ENCODE assay signal across 8 cellular contexts in the genomic region with DNA sequence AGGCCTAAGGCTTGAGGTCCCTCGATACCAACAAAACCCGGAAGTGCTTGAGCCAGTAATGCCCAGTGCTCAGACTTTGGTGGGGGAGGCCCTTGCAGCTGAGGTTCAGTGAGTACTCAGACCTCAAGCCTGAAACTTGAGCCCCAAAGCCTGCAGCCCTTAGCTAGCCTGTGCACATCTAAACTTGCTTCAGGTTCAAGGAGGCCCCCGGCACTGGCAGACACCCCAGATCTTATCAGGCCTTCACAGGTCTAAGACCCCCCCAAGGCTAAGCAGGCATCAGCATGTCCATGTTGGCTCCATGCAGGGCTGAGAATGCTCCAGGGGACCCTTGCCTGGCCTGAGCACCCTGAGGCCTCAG. TPM values are rescaled to one million over a fixed set of nuclear protein-coding genes. Genes with fewer than 3 reads are reported as not detected.
DNase-seq lines count a peak whose midpoint lies in the region; ATAC-seq and TF ChIP-seq lines count a peak whose summit lies in the region.

No MANE protein-coding gene starts in this region.

- H3K36me3 ChIP-seq in heart right ventricle: peaks cover 0 to 51% (median 25%) of the 10 kb centered on the region in 9 donors
- H3K36me3 ChIP-seq in vagina: peaks cover 0 to 42% of the 10 kb centered on the region in 2 donors

- WGBS in heart right ventricle, 2 donors: 41 to 55% methylated on average over 3 of the region's 3 CpGs
- 23 to 45% (median 26%) methylated on average over 3 of the region's 3 CpGs for WGBS in adipose tissue, 3 donors

- peaks cover 17 to 49% (median 39%) of the 10 kb centered on the region in 9 donors for H3K4me1 ChIP-seq in heart right ventricle
- H3K4me1 ChIP-seq in vagina: peaks cover 60% of the 10 kb centered on the region

- H3K9me3 Mint-ChIP-seq in memory B cell: no peaks in the 10 kb centered on the region

- H3K36me3 Mint-ChIP-seq in memory B cell: peaks cover 16% of the 10 kb centered on the region

- TF ChIP-seq POLR2A in vagina (IDR thresholded peaks at IDR 0.05): no peak

- peaks cover 29% of the 10 kb centered on the region for H3K4me1 Mint-ChIP-seq in memory B cell

- H3K9me3 ChIP-seq in heart right ventricle: no peaks in the 10 kb centered on the region
- H3K9me3 ChIP-seq in vagina: no peaks in the 10 kb centered on the region

- H3K27ac Mint-ChIP-seq in memory B cell: peak overlapping the region; percentile 77

- ATAC-seq in heart right ventricle: peak in 1 of 8 donors; percentile 0
- no peak for ATAC-seq in memory B cell (ENCODE audit: low read depth)
- no peak for ATAC-seq in HG03108 (IDR thresholded peaks at IDR 0.05; ENCODE audit: unreplicated experiment)
- ATAC-seq in HG02571 (IDR thresholded peaks at IDR 0.05; ENCODE audit: unreplicated experiment): no peak

- DNase-seq in heart right ventricle (peak in 1 of 2 donors; percentile 17), cardiac septum (ENCODE audit: low spot score) (no peak), memory B cell (ENCODE audit: low spot score in 2 of 2) (no peak), vagina (ENCODE audit: extremely low spot score in 2 of 2) (no peak), KBM-7 (no peak)

- intact Hi-C loops in heart right ventricle (cut with DNase I) (loop anchor here in 2 of 10 donors (2.0 kb wide), 1 partner anchor 15 kb away; no protein-coding TSS in a partner anchor), cardiac septum (cut with DNase I) (loop anchor here (2.0 kb wide), 1 partner anchor 15 kb away; no protein-coding TSS in a partner anchor), vagina (cut with DNase I) (no loop called here)

- peak overlapping the region; percentile 94 for H3K4me3 Mint-ChIP-seq in memory B cell

- TF ChIP-seq CTCF in heart right ventricle (IDR thresholded peaks at IDR 0.05) (no peak), vagina (IDR thresholded peaks at IDR 0.05) (no peak)

- peak overlapping the region; percentile 83 to 98 (median 93) for H3K27ac ChIP-seq in heart right ventricle
- H3K27ac ChIP-seq in adipose tissue (ENCODE audit: low read depth, low read length): peak overlapping the region; percentile 71
- peak overlapping the region; percentile 97 for H3K27ac ChIP-seq in vagina

- H3K4me3 ChIP-seq in heart right ventricle (peak overlapping the region in 7 of 10 donors; percentile 12 to 99 (median 87)), vagina (peak overlapping the region; percentile 99 to 100)

- in situ Hi-C loops in KBM-7 (cut with MboI; ENCODE audit: low pct_unique_long_range_greater_than_20kb, low sequenced_read_pairs): no loop called here

- H3K27me3 Mint-ChIP-seq in memory B cell: no peaks in the 10 kb centered on the region

- no peaks in the 10 kb centered on the region for H3K27me3 ChIP-seq in heart right ventricle
- no peaks in the 10 kb centered on the region for H3K27me3 ChIP-seq in vagina

RNA-seq across cellular contexts. Expression of gene CASTOR1, which starts 1.0 kb away (rescaled TPM):
- total RNA-seq in heart right ventricle (1 to 10 TPM; 2.8 to 7.9 (median 5.4) TPM), cardiac septum (5.0 TPM), vagina (51.8 TPM)
- polyA plus RNA-seq in heart right ventricle (10 to 100 TPM; 13.9 to 14.7 TPM), adipose tissue (10 to 100 TPM in 2 of 3 donors, 1 to 10 TPM in 1; 8.7 to 27.3 (median 19.3) TPM)

RNA-seq across cellular contexts. Expression of gene OSM, which starts 23.6 kb away (rescaled TPM):
- total RNA-seq in heart right ventricle (1 to 10 TPM in 1 of 10 donors, under 1 TPM in 7, not detected in 2; 0.20 to 2.8 (median 0.44) TPM), cardiac septum (0.32 TPM), vagina (not detected)
- polyA plus RNA-seq in heart right ventricle (under 1 TPM in 1 of 2 donors, not detected in 1; 0.22 TPM), adipose tissue (10 to 100 TPM in 1 of 3 donors, 1 to 10 TPM in 1, under 1 TPM in 1; 0.45 to 14.7 (median 7.7) TPM)

RNA-seq across cellular contexts. Expression of gene TBC1D10A, which starts 36.4 kb away (rescaled TPM):
- total RNA-seq in heart right ventricle (1 to 10 TPM; 3.2 to 7.5 (median 5.6) TPM), cardiac septum (5.7 TPM), vagina (51.3 TPM)
- polyA plus RNA-seq in heart right ventricle (1 to 10 TPM; 6.9 to 9.5 TPM), adipose tissue (10 to 100 TPM; 10.8 to 33.3 (median 17.8) TPM)

RNA-seq across cellular contexts. Expression of gene LIF, which starts 43.7 kb away (rescaled TPM):
- total RNA-seq in heart right ventricle (1 to 10 TPM in 3 of 10 donors, under 1 TPM in 7; 0.17 to 8.8 (median 0.55) TPM), cardiac septum (0.78 TPM), vagina (0.49 TPM)
- polyA plus RNA-seq in heart right ventricle (under 1 TPM; 0.45 to 0.51 TPM), adipose tissue (100 to 1,000 TPM in 1 of 3 donors, 1 to 10 TPM in 1, under 1 TPM in 1; 0.60 to 117 (median 4.5) TPM)
